In genomic region chr10:123754105-123754504, GRCh38 we compare ENCODE assay signal across 24 cellular contexts.
DNase-seq lines count a peak whose midpoint lies in the region; ATAC-seq lines count a peak whose summit lies in the region.
"Had no signal": no experiment of that assay in that cellular context is flagged by ENCODE, and none has a peak within 500 bp of the region (broad histone marks: within the 10 kb centered on the region; RNA-seq: fewer than 3 reads in every experiment).

No MANE protein-coding gene starts in this region.

- no peak overlapping the region for H2AK5ac ChIP-seq in neuronal stem cell (ENCODE audit: low read depth, low read length)

- no peak overlapping the region for H3K4me3 Mint-ChIP-seq in T-helper 17 cell
- H3K4me3 Mint-ChIP-seq: CD14-positive monocyte; CD4-positive, alpha-beta memory T cell; CD8-positive, alpha-beta memory T cell had no signal

- H3K36me3 Mint-ChIP-seq in T-helper 17 cell (ENCODE audit: low read depth): no peaks in the 10 kb centered on the region
- H3K36me3 Mint-ChIP-seq: CD14-positive monocyte; CD4-positive, alpha-beta memory T cell; CD4-positive, CD25-positive, alpha-beta regulatory T cell; CD8-positive, alpha-beta memory T cell had no signal

- H3K27me3 ChIP-seq in neuronal stem cell (ENCODE audit: control insufficient read depth in 3 of 3, insufficient read depth in 3 of 3, low read depth in 1 of 3, low read length in 3 of 3): no peaks in the 10 kb centered on the region
- H3K27me3 ChIP-seq: BE2C, BLaER1 had no signal

- ATAC-seq in T-helper 17 cell (no peak), GM21717 (IDR thresholded peaks at IDR 0.05; ENCODE audit: unreplicated experiment) (no peak)
- ATAC-seq: GM12878 had no signal

- H3K27ac ChIP-seq in neuronal stem cell (replicated peaks; ENCODE audit: low read length): no peak overlapping the region
- H3K27ac ChIP-seq: BLaER1 had no signal

- H3K9me3 ChIP-seq in T-helper 17 cell (ENCODE audit: control insufficient read depth, low read length, poor library complexity, severe bottlenecking): no peaks in the 10 kb centered on the region
- peaks cover 0 to 2% of the 10 kb centered on the region in 2 donors for H3K9me3 ChIP-seq in neuronal stem cell (replicated peaks in 1 of 2; ENCODE audit: control insufficient read depth in 2 of 2, insufficient read depth in 1 of 2, low read depth in 1 of 2, low read length in 2 of 2)
- H3K9me3 ChIP-seq: BE2C had no signal

- H3K79me1 ChIP-seq in neuronal stem cell (ENCODE audit: low read depth, low read length): no peaks in the 10 kb centered on the region

- no peak overlapping the region for H2AFZ ChIP-seq in neuronal stem cell (ENCODE audit: low read length)

- no peak overlapping the region for H2BK120ac ChIP-seq in neuronal stem cell (ENCODE audit: low read depth, low read length)

- H3K27me3 Mint-ChIP-seq in T-helper 17 cell: peaks cover 7% of the 10 kb centered on the region
- H3K27me3 Mint-ChIP-seq: CD4-positive, CD25-positive, alpha-beta regulatory T cell had no signal

- H2BK5ac ChIP-seq in neuronal stem cell (ENCODE audit: low read length): no peak overlapping the region

- H2BK12ac ChIP-seq in neuronal stem cell (ENCODE audit: low read length): peak overlapping the region; percentile 63

- H3K27ac Mint-ChIP-seq in T-helper 17 cell: peak overlapping the region; percentile 37
- H3K27ac Mint-ChIP-seq: CD14-positive monocyte; CD4-positive, alpha-beta memory T cell; CD4-positive, CD25-positive, alpha-beta regulatory T cell; CD8-positive, alpha-beta memory T cell had no signal

- H3K4me2 ChIP-seq in neuronal stem cell (ENCODE audit: insufficient read depth, low read length, poor library complexity, severe bottlenecking): no peak overlapping the region
- H3K4me2 ChIP-seq: BLaER1 had no signal

- H3K14ac ChIP-seq in neuronal stem cell (ENCODE audit: low read length): no peak overlapping the region

- no peaks in the 10 kb centered on the region for H3K4me1 Mint-ChIP-seq in T-helper 17 cell
- H3K4me1 Mint-ChIP-seq: CD14-positive monocyte; CD4-positive, alpha-beta memory T cell; CD4-positive, CD25-positive, alpha-beta regulatory T cell; CD8-positive, alpha-beta memory T cell had no signal

- no peak overlapping the region for H3K23ac ChIP-seq in neuronal stem cell (ENCODE audit: low read depth, low read length, poor library complexity)

- H3K9ac ChIP-seq in neuronal stem cell (ENCODE audit: low read depth, low read length, poor library complexity): no peak overlapping the region
- H3K9ac ChIP-seq: BLaER1 had no signal

- no peak overlapping the region for H4K91ac ChIP-seq in neuronal stem cell (ENCODE audit: low read depth, low read length, poor library complexity)

- H4K8ac ChIP-seq in neuronal stem cell (ENCODE audit: low read depth, low read length): no peak overlapping the region

- peak overlapping the region; percentile 33 for H3K18ac ChIP-seq in neuronal stem cell (ENCODE audit: low read length)

- H3K4me3 ChIP-seq in neuronal stem cell (ENCODE audit: low read length in 2 of 2): no peak overlapping the region
- H3K4me3 ChIP-seq: BLaER1, GM12878 had no signal

- no peak overlapping the region for H2BK15ac ChIP-seq in neuronal stem cell (ENCODE audit: low read length)

- no CpG with 5 or more reads among the region's 4 CpGs for WGBS in neuronal stem cell (ENCODE audit: extremely low coverage in 2 of 2, insufficient read length in 2 of 2, insufficient replicate concordance in 1 of 2), 2 donors

- H3K4me1 ChIP-seq in neuronal stem cell (ENCODE audit: control insufficient read depth in 2 of 2, insufficient read depth in 1 of 2, low read depth in 1 of 2, low read length in 2 of 2): peaks cover 0 to 12% of the 10 kb centered on the region in 2 donors
- H3K4me1 ChIP-seq: BE2C, BLaER1 had no signal

- DNase-seq in T-helper 17 cell (no peak), ecto neural progenitor cell (ENCODE audit: low spot score) (peak; percentile 40), neuronal stem cell (ENCODE audit: low spot score) (no peak), NCI-H146 treated with DMSO at 0.1 percent for 48 hours (lab: John Stamatoyannopoulos, UW; ENCODE audit: unreplicated experiment) (no peak), SHP77 (lab: John Stamatoyannopoulos, UW) (no peak)
- DNase-seq: 8988T; ACHN; BE2C; C1 segment of cervical spinal cord; CD4-positive, alpha-beta memory T cell; CD4-positive, CD25-positive, alpha-beta regulatory T cell; CD8-positive, alpha-beta memory T cell; COR-L47; DMS 273 treated with DMSO at 0.1 percent for 48 hours; DMS153; DMS53; DMS79; DND-41; EL; GDM1 had no signal

- no peak overlapping the region for H3K4ac ChIP-seq in neuronal stem cell (ENCODE audit: low read length)

- no peaks in the 10 kb centered on the region for H3K36me3 ChIP-seq in neuronal stem cell (replicated peaks in 1 of 2; ENCODE audit: control insufficient read depth in 2 of 2, insufficient read depth in 2 of 2, low read length in 2 of 2)
- H3K36me3 ChIP-seq: BE2C, BLaER1 had no signal
